In genomic region chr9:73919712-73920111, GRCh38 we compare ENCODE assay signal across 2 cellular contexts.
TF ChIP-seq lines count a peak whose summit lies in the region.

No MANE protein-coding gene starts in this region.

TF ChIP-seq in GM23338, 12 proteins besides CTCF, POLR2A, EP300 and RAD21:
- TF ChIP-seq STAT1 (IDR thresholded peaks at IDR 0.05; ENCODE audit: unreplicated experiment) (no peak), ETS1 (IDR thresholded peaks at IDR 0.05) (no peak), CREB1 (CRISPR knock-in tag; IDR thresholded peaks at IDR 0.05; ENCODE audit: low read depth) (no peak), ZNF114 (CRISPR knock-in tag; IDR thresholded peaks at IDR 0.05) (no peak), ZNF462 (CRISPR knock-in tag; IDR thresholded peaks at IDR 0.05) (no peak), REST (IDR thresholded peaks at IDR 0.05; ENCODE audit: unreplicated experiment) (no peak), ZNF331 (CRISPR knock-in tag; IDR thresholded peaks at IDR 0.05; ENCODE audit: low read depth) (no peak), EZH2 (IDR thresholded peaks at IDR 0.05; ENCODE audit: low read depth, unreplicated experiment) (no peak), POLR2AphosphoS5 (IDR thresholded peaks at IDR 0.05; ENCODE audit: low read depth) (no peak), NANOG (IDR thresholded peaks at IDR 0.05; ENCODE audit: borderline replicate concordance) (no peak), EZH2phosphoT487 (IDR thresholded peaks at IDR 0.05; ENCODE audit: unreplicated experiment) (no peak), JUNB (IDR thresholded peaks at IDR 0.05; ENCODE audit: unreplicated experiment) (no peak)

TF ChIP-seq in H1, 55 proteins besides CTCF, POLR2A, EP300 and RAD21:
- TF ChIP-seq RFX5 (IDR thresholded peaks at IDR 0.05; ENCODE audit: borderline replicate concordance, low read depth, low read length) (no peak), TCF12 (IDR thresholded peaks at IDR 0.05; ENCODE audit: low read depth, low read length) (no peak), POU5F1 (IDR thresholded peaks at IDR 0.05; ENCODE audit: low read depth, low read length) (no peak), CREB1 (IDR thresholded peaks at IDR 0.05) (no peak), NRF1 (IDR thresholded peaks at IDR 0.05; ENCODE audit: low read depth, low read length) (no peak), GABPA (IDR thresholded peaks at IDR 0.05; ENCODE audit: borderline replicate concordance, insufficient read depth, low read length) (no peak), YY1 (IDR thresholded peaks at IDR 0.05; ENCODE audit: low read depth, low read length) (no peak), FOSL1 (IDR thresholded peaks at IDR 0.05; ENCODE audit: insufficient read depth, low read depth, low read length) (no peak), GTF2F1 (IDR thresholded peaks at IDR 0.05; ENCODE audit: borderline replicate concordance, low read depth, low read length) (no peak), SUZ12 (IDR thresholded peaks at IDR 0.05; ENCODE audit: low read length) (no peak)
